Comparison of ENCODE assay signal across 1 cellular context in the genomic region with DNA sequence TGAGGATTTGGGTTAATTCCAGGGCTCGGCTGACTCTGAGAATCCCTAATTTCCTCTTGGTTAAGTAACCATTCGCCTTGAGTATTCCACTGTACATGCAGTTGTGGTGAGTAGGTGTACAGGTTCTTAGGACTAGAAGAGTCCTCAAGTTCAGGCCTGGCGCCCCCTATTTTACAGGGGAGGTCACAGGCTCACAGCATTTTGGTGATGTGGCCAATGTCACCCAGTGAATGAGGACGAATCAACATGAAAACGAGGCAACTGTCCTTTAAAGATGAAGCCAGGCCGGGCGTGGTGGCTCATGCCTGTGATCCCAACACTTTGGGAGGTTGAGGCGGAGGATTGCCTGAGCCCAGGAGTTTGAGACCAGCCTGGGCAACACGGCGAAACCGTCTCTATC.
TF ChIP-seq lines count a peak whose summit lies in the region.

No MANE protein-coding gene starts in this region.

TF ChIP-seq in K562, 482 proteins besides CTCF, POLR2A, EP300 and RAD21:
- no peak for TF ChIP-seq EGR1 (conservative IDR thresholded peaks at IDR 0.05)
